11 cellular contexts compared by ENCODE assay signal in the genomic region with DNA sequence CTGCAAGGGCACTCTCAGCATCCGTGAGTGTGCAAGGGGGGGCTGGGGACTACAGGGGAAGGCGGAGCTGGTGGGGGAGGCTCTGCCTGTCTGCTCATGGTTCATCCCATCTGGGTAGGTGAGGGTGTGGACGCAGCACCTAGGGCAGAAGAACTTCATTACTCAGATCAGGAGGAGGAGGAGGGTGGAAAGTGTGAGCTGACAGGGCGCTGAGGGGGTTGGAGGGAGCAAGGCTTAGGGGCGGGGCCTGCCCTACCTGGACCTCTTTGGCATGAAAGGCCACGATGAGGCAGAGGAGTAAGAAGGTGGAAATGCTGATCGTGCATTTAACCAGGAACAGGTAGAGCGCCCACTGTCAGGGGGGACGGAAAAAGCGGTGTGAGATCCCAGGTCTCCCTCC. TPM values are rescaled to one million over a fixed set of nuclear protein-coding genes. Genes with fewer than 3 reads are reported as not detected.
A peak's percentile ranks its signal among the peaks of the same experiment; 100 is the strongest.
DNase-seq lines count a peak whose midpoint lies in the region; ATAC-seq, FAIRE-seq and TF ChIP-seq lines count a peak whose summit lies in the region.
"Had no signal": no experiment of that assay in that cellular context is flagged by ENCODE, and none has a peak within 500 bp of the region (broad histone marks: within the 10 kb centered on the region; RNA-seq: fewer than 3 reads in every experiment).

No MANE protein-coding gene starts in this region.

- intact Hi-C loops in HCT116 (cut with micrococcal nuclease) (no loop called here), K562 (cut with micrococcal nuclease) (no loop called here)

- H3K79me2 ChIP-seq in HCT116 (ENCODE audit: insufficient read depth, low read length) = peaks cover 87% of the 10 kb centered on the region
- peaks cover 87% of the 10 kb centered on the region for H3K79me2 ChIP-seq in K562 (ENCODE audit: control insufficient read depth, insufficient read depth, low read length)

- peak; percentile 52 for FAIRE-seq in K562 (lab: Jason Lieb, UNC)

- TF ChIP-seq CTCF in HCT116 (IDR thresholded peaks at IDR 0.05 in 2 of 3, conservative IDR thresholded peaks at IDR 0.05 in 1 of 3; ENCODE audit: borderline replicate concordance in 1 of 3, insufficient read depth in 1 of 3, low read depth in 2 of 3, low read length in 2 of 3) (no peak), K562 (IDR thresholded peaks at IDR 0.05 in 2 of 3, conservative IDR thresholded peaks at IDR 0.05 in 1 of 3; ENCODE audit: insufficient read depth in 2 of 3, low read depth in 1 of 3, low read length in 3 of 3) (no peak)

- TF ChIP-seq RAD21 in HCT116 (IDR thresholded peaks at IDR 0.05; ENCODE audit: low read depth) = no peak
- TF ChIP-seq RAD21 in K562 (CRISPR knock-in tag; conservative IDR thresholded peaks at IDR 0.05 in 1 of 2, IDR thresholded peaks at IDR 0.05 in 1 of 2) = no peak

- H3K27ac ChIP-seq in HCT116 (ENCODE audit: low read depth, low read length) (peak overlapping the region; percentile 94), K562 (ENCODE audit: extremely low read depth, low read depth, low read length) (peak overlapping the region; percentile 95)

- H3K9me3 ChIP-seq in HCT116 (ENCODE audit: control insufficient read depth in 1 of 2, insufficient read depth in 1 of 2, low read depth in 1 of 2, low read length in 2 of 2) = no peaks in the 10 kb centered on the region
- no peaks in the 10 kb centered on the region for H3K9me3 ChIP-seq in K562 (replicated peaks; ENCODE audit: control insufficient read depth, insufficient read depth, low read depth, low read length)

- H4K20me1 ChIP-seq in HCT116 (ENCODE audit: insufficient read depth) (no peaks in the 10 kb centered on the region), K562 (replicated peaks; ENCODE audit: control insufficient read depth, insufficient read depth, low read length) (no peaks in the 10 kb centered on the region)

- H3K4me2 ChIP-seq in HCT116 (ENCODE audit: low read length) = peak overlapping the region; percentile 88; the same call in 1 of the 2 replicates
- peak overlapping the region; percentile 47 for H3K4me2 ChIP-seq in K562 (ENCODE audit: insufficient read depth, low read length)

- H3K9ac ChIP-seq in HCT116 (ENCODE audit: low read length) = peak overlapping the region; percentile 11; the same call in 1 of the 2 replicates
- peak overlapping the region; percentile 75 to 83; a peak in 2 of 4 replicates for H3K9ac ChIP-seq in K562 (ENCODE audit: insufficient read depth in 1 of 2, low read depth in 2 of 2, low read length in 2 of 2)

- RAD21 ChIA-PET in HCT116 (lab: Charles Lee; ENCODE audit: low non-redundant PET in 1 of 2, low total read pairs in 2 of 2, uncharacterized antibody in 2 of 2, unreplicated experiment in 2 of 2) = interaction anchor here (1.2 to 1.5 kb wide), 2 partner anchors 10 to 19 kb away, joined by 5 to 12 read pairs; no protein-coding TSS in a partner anchor

- ATAC-seq in HCT116 (no peak), K562 (peak; percentile 2), HG03175 (IDR thresholded peaks at IDR 0.05; ENCODE audit: unreplicated experiment) (no peak)

- no peak overlapping the region for H2AFZ ChIP-seq in HCT116 (ENCODE audit: low read depth, low read length, poor library complexity, severe bottlenecking)
- peak overlapping the region; percentile 12; the same call in 1 of the 2 replicates for H2AFZ ChIP-seq in K562 (ENCODE audit: low read depth, low read length)

- no peak for DNase-seq in HCT116 (ENCODE audit: low read depth, low spot score)
- peak; percentile 72 to 82 for DNase-seq in activated CD4-positive, alpha-beta T cell treated with anti-CD3 and anti-CD28 coated beads, Interleukin-2, amount 50 U/mL, for 4 hours
- peak; percentile 54 to 69 (median 63) for DNase-seq in K562 (ENCODE audit: extremely low read depth in 1 of 4, low spot score in 3 of 4)
- DNase-seq in stimulated activated CD8-positive, alpha-beta memory T cell treated with anti-CD3 and anti-CD28 coated beads, Interleukin-4, amount 100 ng/mL, for 24 hours (ENCODE audit: low read depth) = peak; percentile 49
- DNase-seq in mucosa of gallbladder (ENCODE audit: low spot score) = no peak
- no peak for DNase-seq in glomerular visceral epithelial cell (ENCODE audit: extremely low spot score)
- DNase-seq in mesenteric fat pad (ENCODE audit: low spot score) = no peak
- DNase-seq: DMS79; effector CD8-positive, alpha-beta T cell had no signal

- CTCF ChIA-PET in HCT116 (lab: Charles Lee) = interaction anchor here (1.2 to 6.4 kb wide), 3 partner anchors 9 to 33 kb away, joined by 4 to 38 read pairs (median 4); no protein-coding TSS in a partner anchor
- CTCF ChIA-PET in K562 (lab: Yijun Ruan, JAX; ENCODE audit: low intra/inter-chr PET ratio) = no interaction called here

- H3K36me3 ChIP-seq in HCT116 (ENCODE audit: control insufficient read depth in 1 of 2, insufficient read depth in 2 of 2, low read length in 2 of 2) (peaks cover 16 to 37% of the 10 kb centered on the region in 2 experiments; a peak in 3 of 4 replicates), K562 (ENCODE audit: control insufficient read depth, insufficient read depth, low read length) (peaks cover 19% of the 10 kb centered on the region)

- TF ChIP-seq POLR2A in HCT116 (IDR thresholded peaks at IDR 0.05; ENCODE audit: borderline replicate concordance, extremely low read depth, insufficient read depth, insufficient read length) (no peak), K562 (conservative IDR thresholded peaks at IDR 0.05) (no peak)

- no peak for TF ChIP-seq EP300 in K562 (IDR thresholded peaks at IDR 0.05; ENCODE audit: low read length)

- H3K4me1 ChIP-seq in HCT116 (ENCODE audit: control insufficient read depth in 1 of 2, insufficient read depth in 2 of 2, low read length in 2 of 2) (peaks cover 40 to 53% of the 10 kb centered on the region in 2 experiments), K562 (replicated peaks in 1 of 2; ENCODE audit: control insufficient read depth in 2 of 2, insufficient read depth in 2 of 2, low read length in 2 of 2) (peaks cover 73 to 82% of the 10 kb centered on the region in 2 experiments)

- no peaks in the 10 kb centered on the region for H3K9me1 ChIP-seq in K562 (ENCODE audit: control insufficient read depth, insufficient read depth, low read length)

- 33% methylated on average over 7 of the region's 10 CpGs for WGBS in K562 (ENCODE audit: insufficient coverage, low coverage, missing lambda C conversion rate)

- H3K9me2 ChIP-seq in HCT116 (ENCODE audit: insufficient read depth) = no peaks in the 10 kb centered on the region

- no peak overlapping the region for H3K4me3 ChIP-seq in HCT116 (replicated peaks in 1 of 2; ENCODE audit: low read depth in 1 of 2, low read length in 2 of 2)
- no peak overlapping the region for H3K4me3 ChIP-seq in K562
- H3K4me3 ChIP-seq: SK-N-MC had no signal

- no peaks in the 10 kb centered on the region for H3K27me3 ChIP-seq in HCT116 (ENCODE audit: insufficient read depth, low read length)
- H3K27me3 ChIP-seq in K562 (ENCODE audit: control insufficient read depth in 2 of 2, insufficient read depth in 2 of 2, low read length in 2 of 2) = no peaks in the 10 kb centered on the region

- BruUV-seq in HCT116 (replicated peaks; lab: Mats Ljungman, UMichigan) (no TSS peak), K562 (replicated peaks; lab: Mats Ljungman, UMichigan) (no TSS peak)

- in situ Hi-C loops in K562 (cut with MboI) = no loop called here

- POLR2A ChIA-PET in HCT116 (lab: Charles Lee) = interaction anchor here (0.8 to 3.2 kb wide), 3 partner anchors 11 to 22 kb away, joined by 3 to 14 read pairs (median 3); a partner anchor contains a TSS
- POLR2A ChIA-PET in K562 (lab: Yijun Ruan, JAX) = interaction anchor here (1.2 to 9.9 kb wide), 3 partner anchors 10 to 22 kb away, joined by 3 to 71 read pairs (median 31); a partner anchor contains a TSS

RNA-seq across cellular contexts. Expression of a gene that starts 4.5 kb away (rescaled TPM):
- total RNA-seq in HCT116 (2021; ENCODE audit: unreplicated experiment) (72.9 TPM), K562 (2014; rRNA removed) (31.8 and 32.1 TPM in 2 replicates), K562 (2014; rRNA removed; fragmentation: Illumina TruSeq; extraction: Trizol) (9.2 and 10.7 TPM in 2 replicates), K562 (2015; rRNA removed; fragmentation: Illumina TruSeq; extraction: Trizol) (18.6 and 19.5 TPM in 2 replicates), K562 (2021) (26.6 and 28.6 TPM in 2 replicates), mucosa of gallbladder (10.5 TPM), mesenteric fat pad (3.1 TPM)
- 91.1 and 104 TPM in 2 replicates for polyA plus RNA-seq in HCT116 (2012)
- total RNA-seq in K562 (2011; cell fraction: chromatin; rRNA removed; ENCODE audit: low replicate concordance) = 29.9 and 77.4 TPM in 2 replicates
- total RNA-seq in K562 (2011; cell fraction: nucleolus; rRNA removed) = 79.4 and 80.4 TPM in 2 replicates
- 61.0 and 61.7 TPM in 2 replicates for total RNA-seq in K562 (2011; cell fraction: nucleoplasm; rRNA removed)
- polyA plus RNA-seq in K562 (2011; rRNA removed) (29.4 and 33.9 TPM in 2 replicates), K562 (2014; fragmentation: Illumina TruSeq; extraction: Trizol) (22.6 and 25.9 TPM in 2 replicates), K562 (2014; fragmentation: Nextera tagmentation; extraction: Ambion mirVana) (1 to 10 TPM in 1 of 2 experiments, under 1 TPM in 1; 0.53 to 2.0 TPM), K562 (2014; rRNA removed) (37.6 and 37.7 TPM in 2 replicates)
- 40.2 and 61.3 TPM in 2 replicates for polyA plus RNA-seq in K562 (2011; cell fraction: cytosol; rRNA removed)
- 111 and 177 TPM in 2 replicates for polyA plus RNA-seq in K562 (2011; cell fraction: nucleus; rRNA removed)
- polyA plus RNA-seq in K562 (2012) = 16.4 and 18.7 TPM in 2 replicates
- 18.4 and 22.7 TPM in 2 replicates for polyA minus RNA-seq in K562 (2011; rRNA and poly(A)+ RNA removed)
- 16.1 and 22.7 TPM in 2 replicates for polyA minus RNA-seq in K562 (2011; cell fraction: cytosol; rRNA and poly(A)+ RNA removed)
- 26.3 and 27.8 TPM in 2 replicates for polyA minus RNA-seq in K562 (2011; cell fraction: nucleus; rRNA and poly(A)+ RNA removed)

RNA-seq across cellular contexts. Expression of a gene that starts 21.5 kb away (rescaled TPM):
- 80.2 TPM for total RNA-seq in HCT116 (2021; ENCODE audit: unreplicated experiment)
- polyA plus RNA-seq in HCT116 (2012) = 59.4 and 61.6 TPM in 2 replicates
- 85.7 and 122 TPM in 2 replicates for total RNA-seq in K562 (2011; cell fraction: chromatin; rRNA removed; ENCODE audit: low replicate concordance)
- total RNA-seq in K562 (2011; cell fraction: nucleolus; rRNA removed) = 58.7 and 72.8 TPM in 2 replicates
- total RNA-seq in K562 (2011; cell fraction: nucleoplasm; rRNA removed) = 73.1 and 75.7 TPM in 2 replicates
- 38.6 and 40.2 TPM in 2 replicates for total RNA-seq in K562 (2014; rRNA removed)
- total RNA-seq in K562 (2014; rRNA removed; fragmentation: Illumina TruSeq; extraction: Trizol) = 17.2 and 21.8 TPM in 2 replicates
- 39.6 and 40.4 TPM in 2 replicates for total RNA-seq in K562 (2015; rRNA removed; fragmentation: Illumina TruSeq; extraction: Trizol)
- total RNA-seq in K562 (2021) = 79.7 and 86.1 TPM in 2 replicates
- polyA plus RNA-seq in K562 (2011; rRNA removed) = 17.7 and 53.5 TPM in 2 replicates
- 27.4 and 31.8 TPM in 2 replicates for polyA plus RNA-seq in K562 (2011; cell fraction: cytosol; rRNA removed)
- 122 and 124 TPM in 2 replicates for polyA plus RNA-seq in K562 (2011; cell fraction: nucleus; rRNA removed)
- polyA plus RNA-seq in K562 (2012) = 34.7 and 52.6 TPM in 2 replicates
- polyA plus RNA-seq in K562 (2014; fragmentation: Illumina TruSeq; extraction: Trizol) = 53.6 and 61.0 TPM in 2 replicates
- polyA plus RNA-seq in K562 (2014; fragmentation: Nextera tagmentation; extraction: Ambion mirVana) = 1 to 10 TPM; 1.7 to 3.9 TPM
- 46.1 and 49.1 TPM in 2 replicates for polyA plus RNA-seq in K562 (2014; rRNA removed)
- polyA minus RNA-seq in K562 (2011; rRNA and poly(A)+ RNA removed) = 14.1 and 14.6 TPM in 2 replicates
- polyA minus RNA-seq in K562 (2011; cell fraction: cytosol; rRNA and poly(A)+ RNA removed) = 23.5 and 24.0 TPM in 2 replicates
- 18.7 and 33.0 TPM in 2 replicates for polyA minus RNA-seq in K562 (2011; cell fraction: nucleus; rRNA and poly(A)+ RNA removed)
- 71.4 TPM for total RNA-seq in mucosa of gallbladder
- total RNA-seq in mesenteric fat pad = 21.1 TPM

RNA-seq across cellular contexts. Expression of a gene that starts 26.0 kb away (rescaled TPM):
- total RNA-seq in HCT116 (2021; ENCODE audit: unreplicated experiment) (7.6 TPM), K562 (2014; rRNA removed) (0.20 TPM in 1 of 2 replicates, not detected in the other), K562 (2014; rRNA removed; fragmentation: Illumina TruSeq; extraction: Trizol) (0.13 TPM in 1 of 2 replicates, not detected in the other), K562 (2015; rRNA removed; fragmentation: Illumina TruSeq; extraction: Trizol) (0.19 and 0.22 TPM in 2 replicates), K562 (2021) (0.09 and 0.25 TPM in 2 replicates), mucosa of gallbladder (1.6 TPM), mesenteric fat pad (2.0 TPM)
- polyA plus RNA-seq in HCT116 (2012) = 9.0 and 10.2 TPM in 2 replicates
- 0.42 and 1.1 TPM in 2 replicates for total RNA-seq in K562 (2011; cell fraction: chromatin; rRNA removed; ENCODE audit: low replicate concordance)
- 0.26 and 0.50 TPM in 2 replicates for total RNA-seq in K562 (2011; cell fraction: nucleolus; rRNA removed)
- 0.15 TPM in 1 of 2 replicates, not detected in the other for total RNA-seq in K562 (2011; cell fraction: nucleoplasm; rRNA removed)
- polyA plus RNA-seq in K562 (2011; rRNA removed) (0.21 and 0.26 TPM in 2 replicates), K562 (2014; fragmentation: Illumina TruSeq; extraction: Trizol) (0.06 and 0.24 TPM in 2 replicates), K562 (2014; fragmentation: Nextera tagmentation; extraction: Ambion mirVana) (under 1 TPM in 1 of 2 experiments, not detected in 1; 0.03 TPM), K562 (2014; rRNA removed) (0.11 TPM in 1 of 2 replicates, not detected in the other)
- 0.16 and 0.39 TPM in 2 replicates for polyA plus RNA-seq in K562 (2011; cell fraction: cytosol; rRNA removed)
- polyA plus RNA-seq in K562 (2011; cell fraction: nucleus; rRNA removed) = 0.14 and 0.47 TPM in 2 replicates
- 0.09 and 0.25 TPM in 2 replicates for polyA plus RNA-seq in K562 (2012)
- polyA minus RNA-seq in K562 (2011; rRNA and poly(A)+ RNA removed) = 0.21 TPM in 2 replicates
- not detected in 2 replicates for polyA minus RNA-seq in K562 (2011; cell fraction: cytosol; rRNA and poly(A)+ RNA removed)
- 0.22 and 0.54 TPM in 2 replicates for polyA minus RNA-seq in K562 (2011; cell fraction: nucleus; rRNA and poly(A)+ RNA removed)

RNA-seq across cellular contexts. Expression of a gene that starts 50.8 kb away (rescaled TPM):
- total RNA-seq in HCT116 (2021; ENCODE audit: unreplicated experiment) (7.6 TPM), K562 (2014; rRNA removed) (7.9 TPM in 2 replicates), K562 (2014; rRNA removed; fragmentation: Illumina TruSeq; extraction: Trizol) (19.5 and 21.3 TPM in 2 replicates), K562 (2015; rRNA removed; fragmentation: Illumina TruSeq; extraction: Trizol) (11.3 and 14.0 TPM in 2 replicates), K562 (2021) (10.3 and 10.7 TPM in 2 replicates), mucosa of gallbladder (10.3 TPM), mesenteric fat pad (8.2 TPM)
- polyA plus RNA-seq in HCT116 (2012) = 1.6 and 2.7 TPM in 2 replicates
- 18.2 and 43.1 TPM in 2 replicates for total RNA-seq in K562 (2011; cell fraction: chromatin; rRNA removed; ENCODE audit: low replicate concordance)
- total RNA-seq in K562 (2011; cell fraction: nucleolus; rRNA removed) = 15.0 and 16.3 TPM in 2 replicates
- total RNA-seq in K562 (2011; cell fraction: nucleoplasm; rRNA removed) = 19.9 and 37.9 TPM in 2 replicates
- polyA plus RNA-seq in K562 (2011; rRNA removed) (7.3 and 9.8 TPM in 2 replicates), K562 (2014; fragmentation: Illumina TruSeq; extraction: Trizol) (6.2 and 7.0 TPM in 2 replicates), K562 (2014; fragmentation: Nextera tagmentation; extraction: Ambion mirVana) (10 to 100 TPM in 1 of 2 experiments, 1 to 10 TPM in 1; 6.0 to 11.1 TPM), K562 (2014; rRNA removed) (7.2 and 9.4 TPM in 2 replicates)
- polyA plus RNA-seq in K562 (2011; cell fraction: cytosol; rRNA removed) = 0.78 and 2.6 TPM in 2 replicates
- polyA plus RNA-seq in K562 (2011; cell fraction: nucleus; rRNA removed) = 7.9 and 12.9 TPM in 2 replicates
- 5.7 and 5.8 TPM in 2 replicates for polyA plus RNA-seq in K562 (2012)
- polyA minus RNA-seq in K562 (2011; rRNA and poly(A)+ RNA removed) = 21.0 and 25.4 TPM in 2 replicates
- polyA minus RNA-seq in K562 (2011; cell fraction: cytosol; rRNA and poly(A)+ RNA removed) = 4.3 and 6.1 TPM in 2 replicates
- 12.8 and 28.8 TPM in 2 replicates for polyA minus RNA-seq in K562 (2011; cell fraction: nucleus; rRNA and poly(A)+ RNA removed)

Comparison
In these comparisons a context has a peak if more than half of its experiments do, and no peak if none do; other contexts are left out.
1. DNase-seq: peak in activated CD4-positive, alpha-beta T cell treated with anti-CD3 and anti-CD28 coated beads, Interleukin-2, amount 50 U/mL, for 4 hours (2 of 2), K562 (4 of 4) and stimulated activated CD8-positive, alpha-beta memory T cell treated with anti-CD3 and anti-CD28 coated beads, Interleukin-4, amount 100 ng/mL, for 24 hours (single experiment); none in HCT116 (single experiment), mucosa of gallbladder (single experiment), glomerular visceral epithelial cell (single experiment) and mesenteric fat pad (single experiment).